Comparison of ENCODE assay signal across 31 cellular contexts in genomic region chr15:52718551-52718950, GRCh38.
"Had no signal": no experiment of that assay in that cellular context is flagged by ENCODE, and none has a peak within 500 bp of the region (broad histone marks: within the 10 kb centered on the region; RNA-seq: fewer than 3 reads in every experiment).

No MANE protein-coding gene starts in this region.

- H3K27me3 ChIP-seq: ascending aorta, breast epithelium, esophagus squamous epithelium had no signal

- H3K9me3 Mint-ChIP-seq: activated B cell treated with CpG ODN at 0.5 μM for 24 hours; activated CD8-positive, alpha-beta T cell treated with anti-CD3 and anti-CD28 coated beads for 36 hours; activated naive CD4-positive, alpha-beta T cell treated with anti-CD3 and anti-CD28 coated beads, Interleukin-2, amount 10 ng/mL, durations not matched to agents 7 days and 5 days; activated naive CD4-positive, alpha-beta T cell treated with anti-CD3 and anti-CD28 coated beads, Interleukin-2, amount 50 U/mL, for 72 hours; activated naive CD8-positive, alpha-beta T cell treated with anti-CD3 and anti-CD28 coated beads, Interleukin-2, amount 10 ng/mL, durations not matched to agents 7 days and 5 days; activated T-cell treated with anti-CD3 and anti-CD28 coated beads, Interleukin-2, amount 50 U/mL, for 4 hours; activated T-helper 1 cell treated with anti-CD3 and anti-CD28 coated beads, Interleukin-12 subunit alpha, Interleukin-12 subunit beta, Interleukin-2, Interleukin-4 antibody, amounts not matched to agents 30 ng/mL and 10 ng/mL and 1 ng/mL, durations not matched to agents 14 hours and 24 hours and 36 hours; activated T-helper 2 cell treated with anti-CD3 and anti-CD28 coated beads, Interferon-gamma antibody, Interleukin-2, Interleukin-4, amounts not matched to agents 10 μg/mL and 5 μg/mL and 100 μg/mL, durations not matched to agents 14 hours and 24 hours and 36 hours; brain; central memory CD8-positive, alpha-beta T cell; effector memory CD8-positive, alpha-beta T cell; T-cell; T-helper 1 cell treated with Interleukin-12 subunit alpha and Interleukin-12 subunit beta and Interleukin-4 antibody, amounts not matched to agents 30 μg/mL and 1 μg/mL, for 36 hours had no signal

- H3K4me3 ChIP-seq: ascending aorta, breast epithelium, coronary artery, esophagus squamous epithelium, gastroesophageal sphincter had no signal

- H3K4me1 Mint-ChIP-seq: activated naive CD4-positive, alpha-beta T cell treated with anti-CD3 and anti-CD28 coated beads, Interleukin-2, amount 10 ng/mL, durations not matched to agents 7 days and 5 days; activated naive CD8-positive, alpha-beta T cell treated with anti-CD3 and anti-CD28 coated beads, Interleukin-2, amount 10 ng/mL, durations not matched to agents 7 days and 5 days; central memory CD8-positive, alpha-beta T cell; T-cell had no signal

- H3K36me3 ChIP-seq: ascending aorta, breast epithelium, esophagus squamous epithelium, gastroesophageal sphincter, WERI-Rb-1 had no signal

- H3K27ac Mint-ChIP-seq: activated CD8-positive, alpha-beta T cell treated with anti-CD3 and anti-CD28 coated beads for 36 hours; activated naive CD4-positive, alpha-beta T cell treated with anti-CD3 and anti-CD28 coated beads, Interleukin-2, amount 10 ng/mL, durations not matched to agents 7 days and 5 days; activated naive CD8-positive, alpha-beta T cell treated with anti-CD3 and anti-CD28 coated beads, Interleukin-2, amount 10 ng/mL, durations not matched to agents 7 days and 5 days; activated T-helper 1 cell treated with anti-CD3 and anti-CD28 coated beads, Interleukin-12 subunit alpha, Interleukin-12 subunit beta, Interleukin-2, Interleukin-4 antibody, amounts not matched to agents 30 ng/mL and 10 ng/mL and 1 ng/mL, durations not matched to agents 14 hours and 24 hours and 36 hours; activated T-helper 2 cell treated with anti-CD3 and anti-CD28 coated beads, Interferon-gamma antibody, Interleukin-2, Interleukin-4, amounts not matched to agents 10 μg/mL and 5 μg/mL and 100 μg/mL, durations not matched to agents 14 hours and 24 hours and 36 hours; T-cell; T-helper 1 cell treated with Interleukin-12 subunit alpha and Interleukin-12 subunit beta and Interleukin-4 antibody, amounts not matched to agents 30 μg/mL and 1 μg/mL, for 36 hours had no signal

- H3K4me3 Mint-ChIP-seq: activated B cell treated with CpG ODN at 0.5 μM for 24 hours; activated CD8-positive, alpha-beta T cell treated with anti-CD3 and anti-CD28 coated beads for 36 hours; activated naive CD4-positive, alpha-beta T cell treated with anti-CD3 and anti-CD28 coated beads, Interleukin-2, amount 10 ng/mL, durations not matched to agents 7 days and 5 days; activated naive CD8-positive, alpha-beta T cell treated with anti-CD3 and anti-CD28 coated beads, Interleukin-2, amount 10 ng/mL, durations not matched to agents 7 days and 5 days; activated T-cell treated with anti-CD3 and anti-CD28 coated beads, Interleukin-2, amount 50 U/mL, for 4 hours; activated T-helper 1 cell treated with anti-CD3 and anti-CD28 coated beads, Interleukin-12 subunit alpha, Interleukin-12 subunit beta, Interleukin-2, Interleukin-4 antibody, amounts not matched to agents 30 ng/mL and 10 ng/mL and 1 ng/mL, durations not matched to agents 14 hours and 24 hours and 36 hours; brain; central memory CD8-positive, alpha-beta T cell; effector memory CD8-positive, alpha-beta T cell; T-cell; T-helper 1 cell treated with Interleukin-12 subunit alpha and Interleukin-12 subunit beta and Interleukin-4 antibody, amounts not matched to agents 30 μg/mL and 1 μg/mL, for 36 hours had no signal

- DNase-seq: activated B cell treated with CpG ODN at 0.5 μM for 24 hours; activated CD4-positive, alpha-beta T cell treated with anti-CD3 and anti-CD28 coated beads for 48 hours; activated CD4-positive, alpha-beta T cell treated with anti-CD3 and anti-CD28 coated beads, Interleukin-2, amount 50 U/mL, for 1 hour; activated CD4-positive, alpha-beta T cell treated with anti-CD3 and anti-CD28 coated beads, Interleukin-2, amount 50 U/mL, for 48 hours; activated CD8-positive, alpha-beta memory T cell treated with anti-CD3 and anti-CD28 coated beads for 24 hours; activated CD8-positive, alpha-beta T cell treated with anti-CD3 and anti-CD28 coated beads for 36 hours; activated effector memory CD4-positive, alpha-beta T cell treated with anti-CD3 and anti-CD28 coated beads, Interleukin-2, amount 50 U/mL, for 16 hours; activated naive CD4-positive, alpha-beta T cell; activated naive CD4-positive, alpha-beta T cell treated with anti-CD3 and anti-CD28 coated beads, Interleukin-2, amount 10 ng/mL, durations not matched to agents 7 days and 5 days; activated naive CD8-positive, alpha-beta T cell treated with anti-CD3 and anti-CD28 coated beads, Interleukin-2, amount 10 ng/mL, durations not matched to agents 7 days and 5 days; activated T-cell treated with anti-CD3 and anti-CD28 coated beads, Interleukin-2, amount 50 U/mL, for 4 hours; dermis blood vessel endothelial cell; effector CD4-positive, alpha-beta T cell; effector memory CD8-positive, alpha-beta T cell; esophagus squamous epithelium; foreskin melanocyte; SW 1271; T-cell; T1000; WERI-Rb-1 had no signal

- H3K9me3 ChIP-seq: ascending aorta, breast epithelium, esophagus squamous epithelium, gastroesophageal sphincter had no signal

- H3K27ac ChIP-seq: ascending aorta, breast epithelium, coronary artery, esophagus squamous epithelium, gastroesophageal sphincter, WERI-Rb-1 had no signal

- H3K36me3 Mint-ChIP-seq: activated naive CD4-positive, alpha-beta T cell treated with anti-CD3 and anti-CD28 coated beads, Interleukin-2, amount 10 ng/mL, durations not matched to agents 7 days and 5 days; activated naive CD4-positive, alpha-beta T cell treated with anti-CD3 and anti-CD28 coated beads, Interleukin-2, amount 50 U/mL, for 72 hours; activated naive CD8-positive, alpha-beta T cell treated with anti-CD3 and anti-CD28 coated beads, Interleukin-2, amount 10 ng/mL, durations not matched to agents 7 days and 5 days; brain; T-cell had no signal

- H3K4me1 ChIP-seq: ascending aorta, breast epithelium, esophagus squamous epithelium, gastroesophageal sphincter had no signal

- ATAC-seq: activated CD4-positive, CD25-positive, alpha-beta regulatory T cell treated with anti-CD3 and anti-CD28 coated beads, Interleukin-2, amount 50 U/mL, for 24 hours; activated CD8-positive, alpha-beta T cell treated with anti-CD3 and anti-CD28 coated beads for 36 hours; activated naive CD4-positive, alpha-beta T cell treated with anti-CD3 and anti-CD28 coated beads, Interleukin-2, amount 50 U/mL, for 72 hours; activated T-cell treated with anti-CD3 and anti-CD28 coated beads, Interleukin-2, amount 50 U/mL, for 4 hours; effector memory CD8-positive, alpha-beta T cell; gastroesophageal sphincter; T-cell had no signal

- H3K27me3 Mint-ChIP-seq: activated B cell treated with CpG ODN at 0.5 μM for 24 hours; activated CD8-positive, alpha-beta T cell treated with anti-CD3 and anti-CD28 coated beads for 36 hours; brain; central memory CD8-positive, alpha-beta T cell; effector memory CD8-positive, alpha-beta T cell; T-cell had no signal
